In the genomic region with DNA sequence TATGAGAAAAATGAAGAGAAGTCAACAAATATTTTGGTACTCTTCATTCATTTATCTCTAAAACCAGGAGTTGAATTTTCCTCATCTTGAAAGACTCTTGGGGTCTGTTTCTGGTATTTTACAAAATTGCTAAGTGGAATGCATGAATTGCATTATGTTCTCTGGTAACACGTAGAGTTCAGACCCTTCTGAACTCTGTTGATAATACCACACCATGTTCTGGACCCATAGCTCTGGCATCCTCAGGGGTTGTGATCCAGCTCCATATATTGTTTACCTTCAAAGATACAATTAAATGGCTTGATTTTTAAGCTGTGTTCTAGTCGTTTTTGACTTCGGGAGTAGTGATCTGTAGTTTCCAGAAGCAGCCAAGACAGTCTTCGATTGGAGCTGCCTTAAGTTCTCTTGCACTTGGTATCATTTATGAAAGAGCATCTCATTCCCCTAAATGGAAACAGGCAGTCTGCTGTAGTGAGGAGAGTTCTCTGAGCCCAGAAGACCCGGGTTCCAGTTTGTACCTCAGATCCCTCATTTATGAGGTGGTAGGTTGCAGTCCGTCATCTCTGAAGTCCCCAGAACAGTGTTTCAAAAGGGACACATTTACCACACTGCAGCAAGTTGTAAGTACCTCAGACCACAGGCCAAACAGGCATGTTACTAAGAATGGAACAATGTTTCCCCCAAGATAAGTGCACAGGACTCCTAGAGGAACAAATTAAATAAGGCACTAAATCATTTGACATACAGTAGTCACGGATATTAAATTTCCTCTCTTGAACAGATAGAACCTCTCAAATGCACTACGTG, we compare ENCODE assay signal across 2 cellular contexts.
TF ChIP-seq lines count a peak whose summit lies in the region.

No MANE protein-coding gene starts in this region.

TF ChIP-seq in HepG2, 621 proteins besides CTCF, POLR2A, EP300 and RAD21:
- no peak for TF ChIP-seq ARNT (IDR thresholded peaks at IDR 0.05)
- peak; percentile 51 for TF ChIP-seq RBFOX2 (IDR thresholded peaks at IDR 0.05; ENCODE audit: low read depth, low read length)
- peak; percentile 70 for TF ChIP-seq RBM22 (optimal IDR thresholded peaks at IDR 0.05; ENCODE audit: low read length)
- TF ChIP-seq, protein P1, sequence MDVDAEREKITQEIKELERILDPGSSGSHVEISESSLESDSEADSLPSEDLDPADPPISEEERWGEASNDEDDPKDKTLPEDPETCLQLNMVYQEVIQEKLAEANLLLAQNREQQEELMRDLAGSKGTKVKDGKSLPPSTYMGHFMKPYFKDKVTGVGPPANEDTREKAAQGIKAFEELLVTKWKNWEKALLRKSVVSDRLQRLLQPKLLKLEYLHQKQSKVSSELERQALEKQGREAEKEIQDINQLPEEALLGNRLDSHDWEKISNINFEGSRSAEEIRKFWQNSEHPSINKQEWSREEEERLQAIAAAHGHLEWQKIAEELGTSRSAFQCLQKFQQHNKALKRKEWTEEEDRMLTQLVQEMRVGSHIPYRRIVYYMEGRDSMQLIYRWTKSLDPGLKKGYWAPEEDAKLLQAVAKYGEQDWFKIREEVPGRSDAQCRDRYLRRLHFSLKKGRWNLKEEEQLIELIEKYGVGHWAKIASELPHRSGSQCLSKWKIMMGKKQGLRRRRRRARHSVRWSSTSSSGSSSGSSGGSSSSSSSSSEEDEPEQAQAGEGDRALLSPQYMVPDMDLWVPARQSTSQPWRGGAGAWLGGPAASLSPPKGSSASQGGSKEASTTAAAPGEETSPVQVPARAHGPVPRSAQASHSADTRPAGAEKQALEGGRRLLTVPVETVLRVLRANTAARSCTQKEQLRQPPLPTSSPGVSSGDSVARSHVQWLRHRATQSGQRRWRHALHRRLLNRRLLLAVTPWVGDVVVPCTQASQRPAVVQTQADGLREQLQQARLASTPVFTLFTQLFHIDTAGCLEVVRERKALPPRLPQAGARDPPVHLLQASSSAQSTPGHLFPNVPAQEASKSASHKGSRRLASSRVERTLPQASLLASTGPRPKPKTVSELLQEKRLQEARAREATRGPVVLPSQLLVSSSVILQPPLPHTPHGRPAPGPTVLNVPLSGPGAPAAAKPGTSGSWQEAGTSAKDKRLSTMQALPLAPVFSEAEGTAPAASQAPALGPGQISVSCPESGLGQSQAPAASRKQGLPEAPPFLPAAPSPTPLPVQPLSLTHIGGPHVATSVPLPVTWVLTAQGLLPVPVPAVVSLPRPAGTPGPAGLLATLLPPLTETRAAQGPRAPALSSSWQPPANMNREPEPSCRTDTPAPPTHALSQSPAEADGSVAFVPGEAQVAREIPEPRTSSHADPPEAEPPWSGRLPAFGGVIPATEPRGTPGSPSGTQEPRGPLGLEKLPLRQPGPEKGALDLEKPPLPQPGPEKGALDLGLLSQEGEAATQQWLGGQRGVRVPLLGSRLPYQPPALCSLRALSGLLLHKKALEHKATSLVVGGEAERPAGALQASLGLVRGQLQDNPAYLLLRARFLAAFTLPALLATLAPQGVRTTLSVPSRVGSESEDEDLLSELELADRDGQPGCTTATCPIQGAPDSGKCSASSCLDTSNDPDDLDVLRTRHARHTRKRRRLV (CRISPR knock-in tag; IDR thresholded peaks at IDR 0.05): no peak
- no peak for TF ChIP-seq ZNF709 (CRISPR knock-in tag; IDR thresholded peaks at IDR 0.05)
- no peak for TF ChIP-seq IKZF1 (IDR thresholded peaks at IDR 0.05)
- TF ChIP-seq POLR2G (IDR thresholded peaks at IDR 0.05; ENCODE audit: low read depth, low read length): peak; percentile 67
- TF ChIP-seq, protein P2, sequence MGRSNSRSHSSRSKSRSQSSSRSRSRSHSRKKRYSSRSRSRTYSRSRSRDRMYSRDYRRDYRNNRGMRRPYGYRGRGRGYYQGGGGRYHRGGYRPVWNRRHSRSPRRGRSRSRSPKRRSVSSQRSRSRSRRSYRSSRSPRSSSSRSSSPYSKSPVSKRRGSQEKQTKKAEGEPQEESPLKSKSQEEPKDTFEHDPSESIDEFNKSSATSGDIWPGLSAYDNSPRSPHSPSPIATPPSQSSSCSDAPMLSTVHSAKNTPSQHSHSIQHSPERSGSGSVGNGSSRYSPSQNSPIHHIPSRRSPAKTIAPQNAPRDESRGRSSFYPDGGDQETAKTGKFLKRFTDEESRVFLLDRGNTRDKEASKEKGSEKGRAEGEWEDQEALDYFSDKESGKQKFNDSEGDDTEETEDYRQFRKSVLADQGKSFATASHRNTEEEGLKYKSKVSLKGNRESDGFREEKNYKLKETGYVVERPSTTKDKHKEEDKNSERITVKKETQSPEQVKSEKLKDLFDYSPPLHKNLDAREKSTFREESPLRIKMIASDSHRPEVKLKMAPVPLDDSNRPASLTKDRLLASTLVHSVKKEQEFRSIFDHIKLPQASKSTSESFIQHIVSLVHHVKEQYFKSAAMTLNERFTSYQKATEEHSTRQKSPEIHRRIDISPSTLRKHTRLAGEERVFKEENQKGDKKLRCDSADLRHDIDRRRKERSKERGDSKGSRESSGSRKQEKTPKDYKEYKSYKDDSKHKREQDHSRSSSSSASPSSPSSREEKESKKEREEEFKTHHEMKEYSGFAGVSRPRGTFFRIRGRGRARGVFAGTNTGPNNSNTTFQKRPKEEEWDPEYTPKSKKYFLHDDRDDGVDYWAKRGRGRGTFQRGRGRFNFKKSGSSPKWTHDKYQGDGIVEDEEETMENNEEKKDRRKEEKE (IDR thresholded peaks at IDR 0.05): no peak
- no peak for TF ChIP-seq PRPF4 (IDR thresholded peaks at IDR 0.05; ENCODE audit: low read depth, low read length, poor library complexity, severe bottlenecking)
- peak; percentile 68; the same call in 1 of the 2 replicates for TF ChIP-seq POLR2AphosphoS2 (IDR thresholded peaks at IDR 0.05; ENCODE audit: low read depth, low read length)
- no peak for TF ChIP-seq ARID2 (CRISPR knock-in tag; IDR thresholded peaks at IDR 0.05; ENCODE audit: borderline replicate concordance)
- TF ChIP-seq POLR2AphosphoS5 (IDR thresholded peaks at IDR 0.05; ENCODE audit: low read depth, low read length): peak; percentile 39
- no peak for TF ChIP-seq KLF16 (CRISPR knock-in tag; IDR thresholded peaks at IDR 0.05)

TF ChIP-seq in SK-N-SH, 30 proteins besides CTCF, POLR2A, EP300 and RAD21:
- TF ChIP-seq FOXJ3 (CRISPR knock-in tag; IDR thresholded peaks at IDR 0.05) (no peak), MEF2A (IDR thresholded peaks at IDR 0.05; ENCODE audit: borderline replicate concordance, low read depth) (no peak), GATA2 (CRISPR knock-in tag; IDR thresholded peaks at IDR 0.05) (no peak), POLR2AphosphoS5 (IDR thresholded peaks at IDR 0.05; ENCODE audit: low read depth, low read length) (0 out of 2 replicates have a peak, but pooled peaks have one; percentile 10)
